Comparison of ENCODE assay signal across 8 cellular contexts in the genomic region with DNA sequence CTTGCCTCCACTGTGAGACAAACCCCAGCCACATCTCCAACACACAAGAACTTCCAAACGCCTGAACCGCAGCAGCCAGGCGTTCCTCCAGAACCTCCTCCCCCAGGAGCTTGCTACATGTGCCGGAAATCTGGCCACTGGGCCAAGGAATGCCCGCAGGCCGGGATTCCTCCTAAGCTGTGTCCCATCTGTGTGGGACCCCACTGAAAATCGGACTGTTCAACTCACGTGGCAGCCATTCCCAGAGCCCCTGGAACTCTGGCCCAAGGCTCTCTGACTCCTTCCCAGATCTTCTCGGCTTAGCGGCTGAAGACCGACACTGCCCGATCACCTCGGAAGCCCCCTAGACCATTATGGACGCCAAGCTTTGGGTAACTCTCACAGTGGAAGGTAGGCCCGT.
A peak's percentile ranks its signal among the peaks of the same experiment; 100 is the strongest.
DNase-seq lines count a peak whose midpoint lies in the region; ATAC-seq and TF ChIP-seq lines count a peak whose summit lies in the region.
"Not testable (repeated sequence)": the region's sequence is repeated elsewhere in the genome, so short reads cannot be mapped to it uniquely, and the experiment has no call there.

No MANE protein-coding gene starts in this region.

- not testable (repeated sequence) for H3K56ac ChIP-seq in H9 (ENCODE audit: insufficient read length, low read depth, low read length)
- peak overlapping the region; percentile 22 for H3K56ac ChIP-seq in mesendoderm (ENCODE audit: low read length)

- H3K36me3 Mint-ChIP-seq in H9 (ENCODE audit: insufficient read depth in 1 of 3, low read depth in 3 of 3) = peaks cover 61 to 67% (median 64%) of the 10 kb centered on the region in 3 experiments
- H3K36me3 Mint-ChIP-seq in WTC11 = peaks cover 60% of the 10 kb centered on the region
- peaks cover 30% of the 10 kb centered on the region for H3K36me3 Mint-ChIP-seq in endodermal cell (ENCODE audit: low read depth)

- CTCF ChIA-PET in WTC11 (lab: Charles Lee) = not testable (repeated sequence)

- not testable (repeated sequence) for H2BK15ac ChIP-seq in H9 (ENCODE audit: low read depth, low read length); mesendoderm (replicated peaks; ENCODE audit: low read depth)

- ATAC-seq in WTC11 = not testable (repeated sequence)

- H3K79me1 ChIP-seq in H9 (ENCODE audit: insufficient read depth, low read depth, low read length, poor library complexity, severe bottlenecking); mesendoderm (ENCODE audit: low read length): not testable (repeated sequence)

- H3K27me3 ChIP-seq in H9 (ENCODE audit: insufficient read depth, low read length); HUES6 (ENCODE audit: control insufficient read depth, insufficient read depth, low read length); endodermal cell (ENCODE audit: control insufficient read depth, insufficient read depth, low read length, poor library complexity, severe bottlenecking); mesendoderm (ENCODE audit: insufficient read depth, low read length, poor library complexity): not testable (repeated sequence)

- not testable (repeated sequence) for H3K23ac ChIP-seq in H9 (ENCODE audit: insufficient read length, low read depth, low read length); mesendoderm (ENCODE audit: low read length)

- not testable (repeated sequence) for H3K27ac ChIP-seq in H9 (ENCODE audit: insufficient read length, low read depth, low read length); HUES6 (ENCODE audit: low read depth, low read length); endodermal cell (ENCODE audit: low read depth, low read length); mesendoderm (ENCODE audit: low read depth, low read length)

- H3T11ph ChIP-seq in H9 (ENCODE audit: low read length) = not testable (repeated sequence)

- not testable (repeated sequence) for H3K23me2 ChIP-seq in H9 (ENCODE audit: insufficient read length, low read depth, low read length, poor library complexity, severe bottlenecking)

- not testable (repeated sequence) for TF ChIP-seq CTCF in H9 (conservative IDR thresholded peaks at IDR 0.05); WTC11 (IDR thresholded peaks at IDR 0.05); endodermal cell (conservative IDR thresholded peaks at IDR 0.05)

- no CpG with 5 or more reads among the region's 15 CpGs for WGBS in H9 (ENCODE audit: extremely low coverage, insufficient read length, low lambda C conversion rate)
- 12 to 21% methylated on average over 4 to 13 of the region's 15 CpGs for WGBS in endodermal cell (ENCODE audit: insufficient coverage in 1 of 2, insufficient read length in 1 of 2), 2 experiments
- no CpG with 5 or more reads among the region's 15 CpGs for WGBS in mesendoderm (ENCODE audit: extremely low coverage, insufficient coverage, low lambda C conversion rate)

- not testable (repeated sequence) for H2BK5ac ChIP-seq in H9 (ENCODE audit: insufficient read length, low read length); mesendoderm (ENCODE audit: low read length)

- H3K79me2 ChIP-seq in H9 (ENCODE audit: insufficient read depth, low read length) = peaks cover 10% of the 10 kb centered on the region; the same call in 1 of the 2 replicates
- H3K79me2 ChIP-seq in mesendoderm (ENCODE audit: control insufficient read depth, insufficient read depth, low read length) = not testable (repeated sequence)

- H3K36me3 ChIP-seq in ES-I3 (ENCODE audit: insufficient read depth, low read length); mesendoderm (ENCODE audit: control insufficient read depth, insufficient read depth, low read length): not testable (repeated sequence)
- peaks cover 37% of the 10 kb centered on the region for H3K36me3 ChIP-seq in HUES6 (ENCODE audit: control insufficient read depth, insufficient read depth, low read length)
- peaks cover 19% of the 10 kb centered on the region for H3K36me3 ChIP-seq in endodermal cell (ENCODE audit: control insufficient read depth, insufficient read depth, low read length)

- not testable (repeated sequence) for H4K5ac ChIP-seq in H9 (ENCODE audit: insufficient read length, low read depth, low read length); mesendoderm (ENCODE audit: low read length)

- peak overlapping the region; percentile 33 for H3K4me2 ChIP-seq in H9 (ENCODE audit: insufficient read depth, insufficient read length, low read length)
- not testable (repeated sequence) for H3K4me2 ChIP-seq in mesendoderm (ENCODE audit: low read length)

- not testable (repeated sequence) for DNase-seq in H9; WTC11 (ENCODE audit: low spot score); endodermal cell; mesendoderm

- H3K4me1 ChIP-seq in ES-I3 (ENCODE audit: insufficient read depth, low read length) (peaks cover 13% of the 10 kb centered on the region), HUES6 (ENCODE audit: control insufficient read depth, insufficient read depth, low read length) (peaks cover 21% of the 10 kb centered on the region), endodermal cell (ENCODE audit: control insufficient read depth, insufficient read depth, low read length) (peaks cover 14% of the 10 kb centered on the region)
- H3K4me1 ChIP-seq in H9 (ENCODE audit: insufficient read depth, low read length); mesendoderm (ENCODE audit: control insufficient read depth, low read depth, low read length): not testable (repeated sequence)

- H3K14ac ChIP-seq in H9 (ENCODE audit: insufficient read depth, low read length) = not testable (repeated sequence)

- H3K9ac ChIP-seq in ES-I3 (ENCODE audit: low read depth, low read length) (peak overlapping the region; percentile 41; the same call in 1 of the 2 replicates), H9 (ENCODE audit: extremely low read depth, insufficient read length, low read length) (peak overlapping the region; percentile 78), HUES6 (ENCODE audit: low read length) (peak overlapping the region; percentile 95), mesendoderm (ENCODE audit: low read length) (peak overlapping the region; percentile 53)
- not testable (repeated sequence) for H3K9ac ChIP-seq in endodermal cell (ENCODE audit: extremely low read depth, low read length, poor library complexity, severe bottlenecking)

- not testable (repeated sequence) for H4K20me1 ChIP-seq in H9 (ENCODE audit: control insufficient read depth, insufficient read depth, insufficient read length)

- H3K4me3 ChIP-seq in HUES6 (ENCODE audit: low read depth, low read length) (peak overlapping the region; percentile 71), iPS-11a (ENCODE audit: low read depth, low read length) (peak overlapping the region; percentile 48), iPS-18c (ENCODE audit: insufficient read depth, low read depth, low read length) (peak overlapping the region; percentile 52)
- H3K4me3 ChIP-seq in endodermal cell (ENCODE audit: low read length); mesendoderm (ENCODE audit: low read length): not testable (repeated sequence)

- not testable (repeated sequence) for H3K18ac ChIP-seq in H9 (ENCODE audit: insufficient read length, low read depth, low read length)
- peak overlapping the region; percentile 60 for H3K18ac ChIP-seq in mesendoderm (ENCODE audit: low read length)

- peaks cover 10 to 16% of the 10 kb centered on the region in 2 experiments for H3K9me3 Mint-ChIP-seq in H9
- not testable (repeated sequence) for H3K9me3 Mint-ChIP-seq in WTC11, endodermal cell

- H2BK12ac ChIP-seq in H9 (ENCODE audit: insufficient read length, low read depth, low read length) = not testable (repeated sequence)

- not testable (repeated sequence) for H2BK120ac ChIP-seq in H9 (ENCODE audit: low read depth, low read length, poor library complexity, severe bottlenecking); mesendoderm (ENCODE audit: low read depth, low read length)

- H3K27me3 Mint-ChIP-seq in H9 (ENCODE audit: low read depth); WTC11 (ENCODE audit: low read depth); endodermal cell (ENCODE audit: insufficient read depth): not testable (repeated sequence)

- not testable (repeated sequence) for H3K9me3 ChIP-seq in ES-I3 (ENCODE audit: control insufficient read depth, insufficient read depth, low read length); H9 (ENCODE audit: control insufficient read depth, low read depth, low read length); HUES6 (ENCODE audit: control insufficient read depth, insufficient read depth, low read depth, low read length); endodermal cell (ENCODE audit: control insufficient read depth, low read length); iPS-18c (ENCODE audit: control insufficient read depth, insufficient read depth, low read length)

- H2AFZ ChIP-seq in H9 (ENCODE audit: low read length) = not testable (repeated sequence)

- not testable (repeated sequence) for H4K91ac ChIP-seq in H9 (ENCODE audit: insufficient read length, low read depth, low read length)

- peaks cover 45 to 59% of the 10 kb centered on the region in 2 experiments for H3K4me1 Mint-ChIP-seq in H9
- peaks cover 36% of the 10 kb centered on the region for H3K4me1 Mint-ChIP-seq in WTC11
- peaks cover 72% of the 10 kb centered on the region for H3K4me1 Mint-ChIP-seq in endodermal cell

- H3K27ac Mint-ChIP-seq in H9 = peak overlapping the region; percentile 97 to 99 (median 97)
- H3K27ac Mint-ChIP-seq in WTC11 = peak overlapping the region; percentile 100
- peak overlapping the region; percentile 97 for H3K27ac Mint-ChIP-seq in endodermal cell

- H3K4me3 Mint-ChIP-seq in H9 (peak overlapping the region; percentile 97 to 98), WTC11 (peak overlapping the region; percentile 100), endodermal cell (peak overlapping the region; percentile 68)

- not testable (repeated sequence) for H4K8ac ChIP-seq in H9 (replicated peaks; ENCODE audit: insufficient read length, low read depth, low read length); mesendoderm (ENCODE audit: low read depth, low read length)

- POLR2A ChIA-PET in WTC11 (lab: Charles Lee) = not testable (repeated sequence)

- not testable (repeated sequence) for H2BK20ac ChIP-seq in H9 (ENCODE audit: low read depth, low read length, poor library complexity, severe bottlenecking)

- H3K4ac ChIP-seq in H9 (ENCODE audit: low read depth, low read length); mesendoderm (ENCODE audit: low read depth, low read length): not testable (repeated sequence)

- H2AK5ac ChIP-seq in H9 (ENCODE audit: insufficient read length, low read length); mesendoderm (ENCODE audit: low read length): not testable (repeated sequence)
